7 cellular contexts compared by ENCODE assay signal in the genomic region with DNA sequence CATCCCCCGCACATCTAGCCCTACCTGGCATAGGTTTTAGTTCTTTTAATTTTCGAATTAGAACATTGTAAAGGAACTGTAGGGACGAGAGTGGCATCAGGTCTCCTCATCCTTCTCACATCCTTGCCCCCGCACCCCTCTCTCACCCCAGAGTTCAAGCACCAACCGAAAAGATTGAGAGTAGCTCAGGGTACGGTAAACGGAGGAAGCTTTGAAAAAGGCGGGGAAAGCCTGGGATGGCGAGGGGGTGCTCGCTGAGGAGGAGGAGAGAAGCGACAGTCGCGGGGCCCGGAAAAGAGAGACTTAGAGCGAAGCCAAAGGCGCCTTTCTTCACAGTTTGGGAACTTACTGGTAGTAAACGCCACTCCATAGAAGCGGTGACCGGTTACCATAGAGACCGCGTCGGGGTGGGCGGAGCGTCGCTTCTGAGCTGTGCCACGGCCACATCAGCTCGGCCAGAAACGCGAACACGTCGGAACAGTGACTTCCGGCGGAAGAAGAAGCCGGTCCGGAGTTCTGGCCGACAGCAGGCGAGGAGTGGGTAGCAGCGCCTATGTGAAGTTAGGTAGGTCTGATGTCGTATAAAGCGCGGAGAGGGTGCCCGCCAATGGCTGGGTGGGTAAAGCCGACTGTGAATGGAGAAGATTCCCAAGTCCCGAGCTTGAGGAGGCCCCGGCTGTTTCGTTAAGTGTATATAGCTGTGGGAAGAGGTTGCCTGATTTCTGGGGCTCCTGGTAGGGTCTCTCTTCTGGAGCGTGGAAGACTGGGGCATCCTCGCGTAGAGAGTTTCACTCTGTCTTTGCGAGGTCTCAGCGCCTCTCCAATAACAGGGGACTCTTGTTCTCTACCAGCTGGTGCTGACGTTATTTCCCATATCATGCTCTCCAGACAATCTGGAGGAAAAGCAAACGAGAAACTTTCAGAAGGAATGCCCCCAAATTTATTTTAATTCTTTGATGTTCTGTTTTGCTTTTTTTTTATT. TPM values are rescaled to one million over a fixed set of nuclear protein-coding genes. Genes with fewer than 3 reads are reported as not detected.
A peak's percentile ranks its signal among the peaks of the same experiment; 100 is the strongest.
DNase-seq lines count a peak whose midpoint lies in the region; ATAC-seq lines count a peak whose summit lies in the region.

A gene with protein sequence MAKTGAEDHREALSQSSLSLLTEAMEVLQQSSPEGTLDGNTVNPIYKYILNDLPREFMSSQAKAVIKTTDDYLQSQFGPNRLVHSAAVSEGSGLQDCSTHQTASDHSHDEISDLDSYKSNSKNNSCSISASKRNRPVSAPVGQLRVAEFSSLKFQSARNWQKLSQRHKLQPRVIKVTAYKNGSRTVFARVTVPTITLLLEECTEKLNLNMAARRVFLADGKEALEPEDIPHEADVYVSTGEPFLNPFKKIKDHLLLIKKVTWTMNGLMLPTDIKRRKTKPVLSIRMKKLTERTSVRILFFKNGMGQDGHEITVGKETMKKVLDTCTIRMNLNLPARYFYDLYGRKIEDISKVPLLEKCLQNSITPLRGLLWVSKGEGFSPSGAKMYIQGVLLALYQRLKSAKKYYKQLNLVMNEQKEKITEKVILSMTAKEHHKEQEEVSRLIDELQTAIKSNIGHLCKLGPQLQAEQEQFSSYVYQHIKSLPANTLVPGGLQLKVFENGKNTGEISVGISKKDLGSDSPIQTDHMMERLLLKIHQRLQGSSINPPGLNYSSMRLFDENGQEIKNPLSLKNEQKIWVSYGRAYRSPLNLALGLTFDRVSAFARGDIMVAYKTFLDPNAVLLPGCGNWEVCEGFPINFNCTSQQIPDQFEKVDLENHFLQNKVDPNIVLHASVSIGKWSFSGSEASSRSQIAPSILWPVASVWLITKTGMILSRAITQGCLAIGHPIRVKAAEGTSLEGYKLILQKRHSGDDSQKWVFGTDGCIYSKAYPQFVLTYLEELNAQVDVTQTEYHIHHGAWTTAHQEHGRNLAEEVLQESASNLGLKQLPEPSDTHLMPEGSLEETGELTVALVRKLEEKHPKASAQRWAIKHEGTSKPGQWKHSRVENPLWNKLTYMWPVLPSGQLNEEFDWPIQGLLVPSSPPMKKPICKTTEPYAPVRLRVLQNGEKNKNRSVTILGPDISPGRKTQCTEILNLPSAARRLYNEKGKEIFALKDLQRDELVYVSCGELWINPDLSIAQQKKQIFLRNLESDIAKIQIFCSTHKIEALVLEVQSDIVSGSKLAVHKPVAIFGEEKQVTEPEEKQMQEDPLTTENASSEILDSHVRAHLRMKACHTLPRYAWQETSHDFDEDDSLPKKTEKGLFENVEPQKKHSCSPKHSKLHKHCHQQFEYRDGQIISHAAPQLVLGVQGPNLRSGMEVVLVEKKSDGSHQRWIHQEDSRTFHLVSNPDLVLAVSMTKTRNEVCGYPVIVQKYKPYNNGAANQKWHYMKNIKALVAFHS (N-terminal part only) (minus strand): TSS at position 392 of the 982 bp plus-strand sequence. CDS start 41,459 bp downstream, outside the sequence.
A gene with protein sequence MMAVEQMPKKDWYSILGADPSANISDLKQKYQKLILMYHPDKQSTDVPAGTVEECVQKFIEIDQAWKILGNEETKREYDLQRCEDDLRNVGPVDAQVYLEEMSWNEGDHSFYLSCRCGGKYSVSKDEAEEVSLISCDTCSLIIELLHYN (plus strand): TSS at position 513 of the 982 bp plus-strand sequence. CDS start 889 bp downstream, outside the sequence.

- ATAC-seq in GM18508 (IDR thresholded peaks at IDR 0.05; ENCODE audit: insufficient read depth, unreplicated experiment) (peak; percentile 96), HG02981 (IDR thresholded peaks at IDR 0.05; ENCODE audit: unreplicated experiment) (peak; percentile 98)

- peak; percentile 94 for DNase-seq in NCI-H2029 (lab: John Stamatoyannopoulos, UW)
- DNase-seq in T-helper 9 cell, result peak; percentile 92
- peak; percentile 97 for DNase-seq in astrocyte of the hippocampus (ENCODE audit: low read depth, low spot score)
- DNase-seq in hippocampal formation (lab: John Stamatoyannopoulos, UW), result peak; percentile 82
- DNase-seq in renal cortical epithelial cell (ENCODE audit: low read depth), result peak; percentile 82

RNA-seq across cellular contexts. Expression of the first gene that starts in this region (rescaled TPM):
- total RNA-seq in renal cortical epithelial cell, result 0.35 and 6.8 TPM in 2 replicates

RNA-seq across cellular contexts. Expression of the second gene that starts in this region (rescaled TPM):
- 13.5 and 24.8 TPM in 2 replicates for total RNA-seq in renal cortical epithelial cell

Comparison
In these comparisons a context has a peak if more than half of its experiments do, and no peak if none do; other contexts are left out.
1. Peak in every context shown above with its lines: DNase-seq and ATAC-seq.